Comparison of ENCODE assay signal across 14 cellular contexts in the genomic region with DNA sequence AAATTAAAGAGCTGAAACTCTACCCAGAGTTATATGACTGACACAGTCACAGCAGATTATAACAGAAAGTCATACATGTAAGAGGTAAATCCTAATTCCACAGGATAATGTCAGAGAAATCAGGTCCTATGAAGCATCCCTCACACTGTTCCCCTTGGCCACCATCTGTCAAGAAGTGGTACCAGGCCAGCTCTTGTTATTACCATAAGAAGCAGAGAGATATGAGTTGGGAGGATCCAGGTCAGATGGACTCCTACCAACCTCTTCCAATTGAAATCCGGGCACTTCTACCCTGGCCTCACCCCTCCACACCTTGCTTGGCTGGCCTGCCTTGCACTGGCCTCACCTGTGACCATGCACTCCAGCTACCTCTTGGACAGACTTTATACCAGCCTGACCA.
A peak's percentile ranks its signal among the peaks of the same experiment; 100 is the strongest.
DNase-seq lines count a peak whose midpoint lies in the region; ATAC-seq and TF ChIP-seq lines count a peak whose summit lies in the region.
"Had no signal": no experiment of that assay in that cellular context is flagged by ENCODE, and none has a peak within 500 bp of the region (broad histone marks: within the 10 kb centered on the region; RNA-seq: fewer than 3 reads in every experiment).

No MANE protein-coding gene starts in this region.

- H3F3A ChIP-seq in PC-9 (ENCODE audit: insufficient read depth, low read depth) = no peaks in the 10 kb centered on the region

- peaks cover 63% of the 10 kb centered on the region for H3K4me1 Mint-ChIP-seq in brain
- no peaks in the 10 kb centered on the region for H3K4me1 Mint-ChIP-seq in stimulated activated effector memory CD8-positive, alpha-beta T cell treated with anti-CD3 and anti-CD28 coated beads, Interleukin-12 subunit alpha, Interleukin-12 subunit beta, amount 100 ng/mL, for 72 hours
- H3K4me1 Mint-ChIP-seq: B cell had no signal

- H3K27me3 Mint-ChIP-seq in brain = no peaks in the 10 kb centered on the region

- H3K27ac Mint-ChIP-seq in brain = peak overlapping the region in 4 of 5 experiments; percentile 31 to 82 (median 70)
- no peak overlapping the region for H3K27ac Mint-ChIP-seq in stimulated activated effector memory CD8-positive, alpha-beta T cell treated with anti-CD3 and anti-CD28 coated beads, Interleukin-12 subunit alpha, Interleukin-12 subunit beta, amount 100 ng/mL, for 72 hours
- H3K27ac Mint-ChIP-seq: B cell; CD8-positive, alpha-beta T cell; GM23338 had no signal

- H4K20me1 ChIP-seq in PC-9 (ENCODE audit: insufficient read depth) = no peaks in the 10 kb centered on the region

- H3K36me3 Mint-ChIP-seq in brain = peaks cover 32% of the 10 kb centered on the region
- H3K36me3 Mint-ChIP-seq in stimulated activated effector memory CD8-positive, alpha-beta T cell treated with anti-CD3 and anti-CD28 coated beads, Interleukin-12 subunit alpha, Interleukin-12 subunit beta, amount 100 ng/mL, for 72 hours = no peaks in the 10 kb centered on the region
- H3K36me3 Mint-ChIP-seq: CD8-positive, alpha-beta T cell had no signal

- no peaks in the 10 kb centered on the region for H3K9me2 ChIP-seq in PC-9 (ENCODE audit: insufficient read depth)

- no TSS peak for BruUV-seq in PC-9 (replicated peaks; lab: Mats Ljungman, UMichigan)

- H3K27ac ChIP-seq in PC-9 = no peak overlapping the region
- H3K27ac ChIP-seq in right atrium auricular region = no peak overlapping the region
- H3K27ac ChIP-seq: BLaER1 treated with 17β-estradiol and CSF1 and Interleukin-3, amounts not matched to agents 10 nM and 100 nM had no signal

- DNase-seq in Right ventricle myocardium inferior (ENCODE audit: missing footprints) (no peak), left ventricle myocardium superior (no peak), PC-9 (no peak), right atrium auricular region (ENCODE audit: low spot score) (no peak)
- DNase-seq in stimulated activated effector memory CD8-positive, alpha-beta T cell treated with anti-CD3 and anti-CD28 coated beads, Interleukin-12 subunit alpha, Interleukin-12 subunit beta, amount 100 ng/mL, for 72 hours (ENCODE audit: low spot score in 2 of 2) = no peak
- no peak for DNase-seq in activated CD4-positive, CD25-positive, alpha-beta regulatory T cell treated with anti-CD3 and anti-CD28 coated beads, Interleukin-2, amount 50 U/mL, for 72 hours
- DNase-seq: Calu3; CD8-positive, alpha-beta T cell; GDM1; HCEC 1CT had no signal

- ATAC-seq in Right ventricle myocardium inferior (peak; percentile 23), left ventricle myocardium superior (no peak)
- peak; percentile 31 for ATAC-seq in stimulated activated effector memory CD8-positive, alpha-beta T cell treated with anti-CD3 and anti-CD28 coated beads, Interleukin-12 subunit alpha, Interleukin-12 subunit beta, amount 100 ng/mL, for 72 hours
- ATAC-seq: CD8-positive, alpha-beta T cell; GM23338 had no signal

- H3K36me3 ChIP-seq in PC-9 (ENCODE audit: low read depth) (no peaks in the 10 kb centered on the region), right atrium auricular region (no peaks in the 10 kb centered on the region)
- H3K36me3 ChIP-seq: BLaER1 treated with 17β-estradiol and CSF1 and Interleukin-3, amounts not matched to agents 10 nM and 100 nM had no signal

- H3K4me3 Mint-ChIP-seq in brain = no peak overlapping the region
- H3K4me3 Mint-ChIP-seq in stimulated activated effector memory CD8-positive, alpha-beta T cell treated with anti-CD3 and anti-CD28 coated beads, Interleukin-12 subunit alpha, Interleukin-12 subunit beta, amount 100 ng/mL, for 72 hours = no peak overlapping the region
- H3K4me3 Mint-ChIP-seq: B cell; CD8-positive, alpha-beta T cell; GM23338 had no signal

- TF ChIP-seq CTCF in brain (conservative IDR thresholded peaks at IDR 0.05) (no peak), PC-9 (conservative IDR thresholded peaks at IDR 0.05) (no peak), right atrium auricular region (IDR thresholded peaks at IDR 0.05) (no peak)

- CTCF ChIA-PET in PC-9 (lab: Charles Lee) = interaction anchor here (0.6 kb wide), 1 partner anchor 781 kb away, joined by 5 read pairs; no protein-coding TSS in a partner anchor

- POLR2A ChIA-PET in PC-9 (lab: Charles Lee; ENCODE audit: unreplicated experiment) = interaction anchor here (0.5 kb wide), 1 partner anchor 96 kb away, joined by 5 read pairs; no protein-coding TSS in a partner anchor

- intact Hi-C loops in Right ventricle myocardium inferior (cut with DNase I) = no loop called here
- intact Hi-C loops in left ventricle myocardium superior (cut with micrococcal nuclease) = no loop called here
- intact Hi-C loops in PC-9 (cut with micrococcal nuclease; ENCODE audit: unreplicated experiment) = no loop called here

- H3K4me3 ChIP-seq in PC-9 = no peak overlapping the region
- H3K4me3 ChIP-seq in right atrium auricular region = no peak overlapping the region
- H3K4me3 ChIP-seq: BLaER1 treated with 17β-estradiol and CSF1 and Interleukin-3, amounts not matched to agents 10 nM and 100 nM; GM23338 had no signal

- H3K9me3 ChIP-seq in PC-9 (ENCODE audit: insufficient read depth, low read depth) = no peaks in the 10 kb centered on the region
- no peaks in the 10 kb centered on the region for H3K9me3 ChIP-seq in right atrium auricular region

- no peak overlapping the region for H3K4me2 ChIP-seq in PC-9
- H3K4me2 ChIP-seq: GM23338 had no signal

- no peak overlapping the region for H2AFZ ChIP-seq in PC-9
- H2AFZ ChIP-seq: GM23338 had no signal

- H3K27me3 ChIP-seq in PC-9 (ENCODE audit: insufficient read depth, low read depth) (no peaks in the 10 kb centered on the region), right atrium auricular region (no peaks in the 10 kb centered on the region)

- no peaks in the 10 kb centered on the region for H3K79me2 ChIP-seq in PC-9 (ENCODE audit: low read depth)

- H3K9me3 Mint-ChIP-seq in brain = peaks cover 9 to 37% (median 25%) of the 10 kb centered on the region in 5 experiments
- H3K9me3 Mint-ChIP-seq in stimulated activated effector memory CD8-positive, alpha-beta T cell treated with anti-CD3 and anti-CD28 coated beads, Interleukin-12 subunit alpha, Interleukin-12 subunit beta, amount 100 ng/mL, for 72 hours = peaks cover 12% of the 10 kb centered on the region

- no peaks in the 10 kb centered on the region for H3K4me1 ChIP-seq in PC-9 (replicated peaks; ENCODE audit: insufficient read depth)
- peaks cover 0 to 1% of the 10 kb centered on the region in 2 donors for H3K4me1 ChIP-seq in right atrium auricular region
